ENCODE assay signal across 11 cellular contexts in the genomic region with DNA sequence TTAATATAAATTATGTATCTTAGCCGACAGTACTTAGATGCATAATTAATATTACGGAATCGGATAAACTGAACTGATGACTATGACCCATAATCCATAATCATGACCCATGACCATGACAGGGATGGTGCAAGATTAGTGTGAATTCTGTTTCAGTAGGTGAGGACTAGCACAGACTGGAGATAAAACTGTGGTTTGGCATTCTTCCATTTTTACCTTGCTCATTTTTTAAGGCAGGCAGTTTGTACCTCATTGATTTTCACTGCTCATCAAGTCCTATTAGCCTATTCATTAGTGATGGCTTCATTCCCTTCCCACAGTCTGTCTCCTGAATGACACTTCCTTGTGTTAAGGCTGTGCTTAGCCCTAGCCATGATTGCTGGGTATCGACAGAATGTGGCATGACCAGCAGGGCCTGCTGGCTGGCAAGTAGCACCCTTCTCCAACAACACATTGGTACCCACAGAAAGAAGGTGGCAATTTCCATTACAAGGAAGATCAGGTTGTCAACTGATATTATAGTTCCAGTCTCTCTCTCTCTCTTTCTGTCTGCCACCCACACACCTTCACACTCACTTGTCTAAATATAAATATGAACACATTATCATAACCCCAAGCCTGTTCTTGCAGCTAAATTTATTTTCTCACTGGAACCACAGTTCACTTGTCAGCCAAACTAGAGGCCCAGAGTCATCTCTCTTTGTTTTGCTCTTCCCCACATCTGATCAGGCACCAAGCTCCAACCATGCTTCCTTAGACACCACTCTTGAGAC.
A peak's percentile ranks its signal among the peaks of the same experiment; 100 is the strongest.
DNase-seq lines count a peak whose midpoint lies in the region; ATAC-seq and TF ChIP-seq lines count a peak whose summit lies in the region.
"Had no signal": no experiment of that assay in that cellular context is flagged by ENCODE, and none has a peak within 500 bp of the region (broad histone marks: within the 10 kb centered on the region; RNA-seq: fewer than 3 reads in every experiment).

No MANE protein-coding gene starts in this region.

- H3K27ac Mint-ChIP-seq in activated T-helper 1 cell treated with anti-CD3 and anti-CD28 coated beads, Interleukin-12 subunit alpha, Interleukin-12 subunit beta, Interleukin-2, Interleukin-4 antibody, amounts not matched to agents 30 ng/mL and 10 ng/mL and 1 ng/mL, durations not matched to agents 14 hours and 24 hours and 36 hours: no peak overlapping the region
- H3K27ac Mint-ChIP-seq in CD8-positive, alpha-beta T cell: no peak overlapping the region

- H3K4me3 Mint-ChIP-seq in activated T-helper 1 cell treated with anti-CD3 and anti-CD28 coated beads, Interleukin-12 subunit alpha, Interleukin-12 subunit beta, Interleukin-2, Interleukin-4 antibody, amounts not matched to agents 30 ng/mL and 10 ng/mL and 1 ng/mL, durations not matched to agents 14 hours and 24 hours and 36 hours: no peak overlapping the region
- H3K4me3 Mint-ChIP-seq in CD8-positive, alpha-beta T cell: no peak overlapping the region

- H3K4me1 ChIP-seq in BLaER1: peaks cover 33% of the 10 kb centered on the region
- H3K4me1 ChIP-seq in CD8-positive, alpha-beta T cell (ENCODE audit: insufficient read depth, low read length): no peaks in the 10 kb centered on the region

- no peak for TF ChIP-seq CTCF in epithelial cell of esophagus (IDR thresholded peaks at IDR 0.05; ENCODE audit: insufficient read depth, low read depth, low read length, missing control alignments)
- TF ChIP-seq CTCF in CD8-positive, alpha-beta T cell (IDR thresholded peaks at IDR 0.05): no peak

- peak; percentile 16 for DNase-seq in epithelial cell of esophagus (ENCODE audit: low read depth)
- no peak for DNase-seq in activated T-helper 1 cell treated with anti-CD3 and anti-CD28 coated beads, Interleukin-12 subunit alpha, Interleukin-12 subunit beta, Interleukin-2, Interleukin-4 antibody, amounts not matched to agents 30 ng/mL and 10 ng/mL and 1 ng/mL, durations not matched to agents 14 hours and 24 hours and 36 hours (ENCODE audit: low spot score)
- DNase-seq in CD8-positive, alpha-beta T cell: no peak
- no peak for DNase-seq in UCSD-AML1 (lab: John Stamatoyannopoulos, UW; ENCODE audit: unreplicated experiment)
- DNase-seq in activated CD4-positive, alpha-beta T cell treated with anti-CD3 and anti-CD28 coated beads, Interleukin-2, amount 50 U/mL, for 1 hour: no peak
- DNase-seq: effector memory CD4-positive, alpha-beta T cell; NCI-H1048 had no signal

- intact Hi-C loops in activated T-helper 1 cell treated with anti-CD3 and anti-CD28 coated beads, Interleukin-12 subunit alpha, Interleukin-12 subunit beta, Interleukin-2, Interleukin-4 antibody, amounts not matched to agents 30 ng/mL and 10 ng/mL and 1 ng/mL, durations not matched to agents 14 hours and 24 hours and 36 hours (cut with micrococcal nuclease): no loop called here
- intact Hi-C loops in CD8-positive, alpha-beta T cell (cut with DNase I, micrococcal nuclease): no loop called here

- no peak overlapping the region for H3K9ac ChIP-seq in BLaER1

- no peaks in the 10 kb centered on the region for H3K36me3 ChIP-seq in BLaER1
- H3K36me3 ChIP-seq in CD8-positive, alpha-beta T cell (ENCODE audit: insufficient read depth, low read length): no peaks in the 10 kb centered on the region

- H3K36me3 Mint-ChIP-seq in activated T-helper 1 cell treated with anti-CD3 and anti-CD28 coated beads, Interleukin-12 subunit alpha, Interleukin-12 subunit beta, Interleukin-2, Interleukin-4 antibody, amounts not matched to agents 30 ng/mL and 10 ng/mL and 1 ng/mL, durations not matched to agents 14 hours and 24 hours and 36 hours (ENCODE audit: low read depth): no peaks in the 10 kb centered on the region
- no peaks in the 10 kb centered on the region for H3K36me3 Mint-ChIP-seq in CD8-positive, alpha-beta T cell

- no peak overlapping the region for H3K4me3 ChIP-seq in BLaER1
- H3K4me3 ChIP-seq in epithelial cell of esophagus (ENCODE audit: low read length): no peak overlapping the region
- H3K4me3 ChIP-seq in CD8-positive, alpha-beta T cell (ENCODE audit: low read depth, low read length): no peak overlapping the region
- H3K4me3 ChIP-seq: skin epidermis had no signal

- peak overlapping the region; percentile 13; the same call in 1 of the 2 replicates for H3K4me2 ChIP-seq in BLaER1

- POLR2A ChIA-PET in CD8-positive, alpha-beta T cell (lab: Charles Lee): interaction anchor here (0.6 kb wide), 1 partner anchor 20 kb away, joined by 3 read pairs; no protein-coding TSS in a partner anchor

- ATAC-seq in GM18870 (IDR thresholded peaks at IDR 0.05; ENCODE audit: unreplicated experiment) (peak; percentile 47), HG02884 (IDR thresholded peaks at IDR 0.05; ENCODE audit: unreplicated experiment) (peak; percentile 64)
- ATAC-seq in CD8-positive, alpha-beta T cell: no peak

- H3K9me3 ChIP-seq in BLaER1: no peaks in the 10 kb centered on the region
- no peaks in the 10 kb centered on the region for H3K9me3 ChIP-seq in CD8-positive, alpha-beta T cell (ENCODE audit: low read length)

- no peaks in the 10 kb centered on the region for H3K27me3 Mint-ChIP-seq in activated T-helper 1 cell treated with anti-CD3 and anti-CD28 coated beads, Interleukin-12 subunit alpha, Interleukin-12 subunit beta, Interleukin-2, Interleukin-4 antibody, amounts not matched to agents 30 ng/mL and 10 ng/mL and 1 ng/mL, durations not matched to agents 14 hours and 24 hours and 36 hours (ENCODE audit: insufficient read depth)
- peaks cover 6% of the 10 kb centered on the region for H3K27me3 Mint-ChIP-seq in CD8-positive, alpha-beta T cell (ENCODE audit: low read depth)

- H3K4me1 Mint-ChIP-seq in activated T-helper 1 cell treated with anti-CD3 and anti-CD28 coated beads, Interleukin-12 subunit alpha, Interleukin-12 subunit beta, Interleukin-2, Interleukin-4 antibody, amounts not matched to agents 30 ng/mL and 10 ng/mL and 1 ng/mL, durations not matched to agents 14 hours and 24 hours and 36 hours (ENCODE audit: low read depth): no peaks in the 10 kb centered on the region
- peaks cover 5% of the 10 kb centered on the region for H3K4me1 Mint-ChIP-seq in CD8-positive, alpha-beta T cell (ENCODE audit: low read depth)

- CTCF ChIA-PET in CD8-positive, alpha-beta T cell (lab: Charles Lee): no interaction called here

- H3K27me3 ChIP-seq in BLaER1: no peaks in the 10 kb centered on the region
- H3K27me3 ChIP-seq in CD8-positive, alpha-beta T cell (ENCODE audit: insufficient read depth, low read length): no peaks in the 10 kb centered on the region

- H3K9me3 Mint-ChIP-seq in activated T-helper 1 cell treated with anti-CD3 and anti-CD28 coated beads, Interleukin-12 subunit alpha, Interleukin-12 subunit beta, Interleukin-2, Interleukin-4 antibody, amounts not matched to agents 30 ng/mL and 10 ng/mL and 1 ng/mL, durations not matched to agents 14 hours and 24 hours and 36 hours: no peaks in the 10 kb centered on the region
- no peaks in the 10 kb centered on the region for H3K9me3 Mint-ChIP-seq in CD8-positive, alpha-beta T cell

- H3K27ac ChIP-seq in BLaER1: no peak overlapping the region
- no peak overlapping the region for H3K27ac ChIP-seq in CD8-positive, alpha-beta T cell (ENCODE audit: low read depth, low read length)
- H3K27ac ChIP-seq: skin epidermis had no signal

- no peaks in the 10 kb centered on the region for H4K20me1 ChIP-seq in BLaER1
